In the genomic region with DNA sequence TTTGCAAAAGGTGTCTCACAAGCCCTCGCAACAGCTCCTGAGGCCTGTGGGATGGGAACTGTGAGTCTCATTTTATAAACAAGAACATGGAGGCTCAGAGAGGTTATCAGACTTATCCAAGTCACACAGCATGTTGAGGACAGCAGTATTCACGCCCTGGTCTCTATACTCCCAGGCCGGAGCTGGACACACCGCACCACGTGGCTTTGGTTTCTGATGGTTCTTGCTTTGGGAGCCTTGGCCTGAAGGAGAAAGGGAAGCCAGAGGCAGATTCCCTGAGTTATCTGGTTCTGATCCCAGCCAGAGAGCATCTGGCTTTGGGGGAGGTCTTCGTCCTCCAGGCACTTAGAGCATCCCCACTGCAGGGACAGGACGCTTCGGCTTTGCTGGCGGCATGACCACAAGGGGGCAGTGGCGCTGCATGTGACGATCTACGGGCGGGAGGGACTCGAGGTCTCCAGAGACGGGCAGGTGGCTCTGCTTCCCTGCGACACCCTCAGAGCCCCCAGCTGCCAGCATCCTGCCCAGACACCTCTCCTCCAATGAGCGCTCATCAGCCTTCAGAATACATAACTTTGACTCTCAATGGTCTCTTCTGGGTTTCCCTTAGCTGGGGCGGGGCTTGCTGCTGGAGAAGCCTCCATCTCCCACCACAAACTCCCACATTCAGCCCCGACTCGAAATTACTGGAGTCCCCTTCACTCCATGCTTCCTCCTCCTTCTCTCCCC, we compare ENCODE assay signal across 1 cellular context.
TF ChIP-seq lines count a peak whose summit lies in the region.

No MANE protein-coding gene starts in this region.

TF ChIP-seq in K562, 482 proteins besides CTCF, POLR2A, EP300 and RAD21 (continued from another document and continues in another):
- TF ChIP-seq KDM1A (IDR thresholded peaks at IDR 0.05): no peak
- no peak for TF ChIP-seq PHF21A (IDR thresholded peaks at IDR 0.05; ENCODE audit: borderline replicate concordance, low read depth)
- TF ChIP-seq, protein P1, sequence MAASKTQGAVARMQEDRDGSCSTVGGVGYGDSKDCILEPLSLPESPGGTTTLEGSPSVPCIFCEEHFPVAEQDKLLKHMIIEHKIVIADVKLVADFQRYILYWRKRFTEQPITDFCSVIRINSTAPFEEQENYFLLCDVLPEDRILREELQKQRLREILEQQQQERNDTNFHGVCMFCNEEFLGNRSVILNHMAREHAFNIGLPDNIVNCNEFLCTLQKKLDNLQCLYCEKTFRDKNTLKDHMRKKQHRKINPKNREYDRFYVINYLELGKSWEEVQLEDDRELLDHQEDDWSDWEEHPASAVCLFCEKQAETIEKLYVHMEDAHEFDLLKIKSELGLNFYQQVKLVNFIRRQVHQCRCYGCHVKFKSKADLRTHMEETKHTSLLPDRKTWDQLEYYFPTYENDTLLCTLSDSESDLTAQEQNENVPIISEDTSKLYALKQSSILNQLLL (CRISPR knock-in tag; IDR thresholded peaks at IDR 0.05; ENCODE audit: borderline replicate concordance): no peak
- no peak for TF ChIP-seq CBFA2T3 (IDR thresholded peaks at IDR 0.05)
- TF ChIP-seq ZNF717 (CRISPR knock-in tag; IDR thresholded peaks at IDR 0.05): no peak
- no peak for TF ChIP-seq GTF2A2 (tag; IDR thresholded peaks at IDR 0.05)
- TF ChIP-seq ZNF41 (CRISPR knock-in tag; conservative IDR thresholded peaks at IDR 0.05): no peak
- TF ChIP-seq ZNF253 (CRISPR knock-in tag; conservative IDR thresholded peaks at IDR 0.05): no peak
- no peak for TF ChIP-seq TAL1 (IDR thresholded peaks at IDR 0.05)
- peak; percentile 73; the same call in 1 of the 2 replicates for TF ChIP-seq XRCC5 (IDR thresholded peaks at IDR 0.05; ENCODE audit: low read depth, low read length)
- TF ChIP-seq TCF3 (CRISPR knock-in tag; IDR thresholded peaks at IDR 0.05): no peak
- no peak for TF ChIP-seq NCOA1 (IDR thresholded peaks at IDR 0.05; ENCODE audit: low read depth)
- TF ChIP-seq LCOR (CRISPR knock-in tag; IDR thresholded peaks at IDR 0.05): no peak
- TF ChIP-seq, protein P2, sequence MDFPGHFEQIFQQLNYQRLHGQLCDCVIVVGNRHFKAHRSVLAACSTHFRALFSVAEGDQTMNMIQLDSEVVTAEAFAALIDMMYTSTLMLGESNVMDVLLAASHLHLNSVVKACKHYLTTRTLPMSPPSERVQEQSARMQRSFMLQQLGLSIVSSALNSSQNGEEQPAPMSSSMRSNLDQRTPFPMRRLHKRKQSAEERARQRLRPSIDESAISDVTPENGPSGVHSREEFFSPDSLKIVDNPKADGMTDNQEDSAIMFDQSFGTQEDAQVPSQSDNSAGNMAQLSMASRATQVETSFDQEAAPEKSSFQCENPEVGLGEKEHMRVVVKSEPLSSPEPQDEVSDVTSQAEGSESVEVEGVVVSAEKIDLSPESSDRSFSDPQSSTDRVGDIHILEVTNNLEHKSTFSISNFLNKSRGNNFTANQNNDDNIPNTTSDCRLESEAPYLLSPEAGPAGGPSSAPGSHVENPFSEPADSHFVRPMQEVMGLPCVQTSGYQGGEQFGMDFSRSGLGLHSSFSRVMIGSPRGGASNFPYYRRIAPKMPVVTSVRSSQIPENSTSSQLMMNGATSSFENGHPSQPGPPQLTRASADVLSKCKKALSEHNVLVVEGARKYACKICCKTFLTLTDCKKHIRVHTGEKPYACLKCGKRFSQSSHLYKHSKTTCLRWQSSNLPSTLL (IDR thresholded peaks at IDR 0.05): no peak
- no peak for TF ChIP-seq ARHGAP35 (IDR thresholded peaks at IDR 0.05; ENCODE audit: partially characterized antibody)
- no peak for TF ChIP-seq MEF2A (IDR thresholded peaks at IDR 0.05; ENCODE audit: control insufficient read depth, low read depth, low read length)
- no peak for TF ChIP-seq ASH1L (IDR thresholded peaks at IDR 0.05; ENCODE audit: borderline replicate concordance, low read depth, partially characterized antibody)
- no peak for TF ChIP-seq SETDB1 (IDR thresholded peaks at IDR 0.05; ENCODE audit: low read length)
- no peak for TF ChIP-seq STAT5B (CRISPR knock-in tag; IDR thresholded peaks at IDR 0.05)
- TF ChIP-seq ZNF217 (CRISPR knock-in tag; IDR thresholded peaks at IDR 0.05): no peak
- no peak for TF ChIP-seq HNRNPL (IDR thresholded peaks at IDR 0.05; ENCODE audit: low read depth, low read length)
- TF ChIP-seq TOE1 (IDR thresholded peaks at IDR 0.05; ENCODE audit: borderline replicate concordance): peak; percentile 67; the same call in 1 of the 2 replicates
- no peak for TF ChIP-seq TOE1 (CRISPR knock-in tag; IDR thresholded peaks at IDR 0.05; ENCODE audit: borderline replicate concordance, low read depth)
- TF ChIP-seq, protein P3, sequence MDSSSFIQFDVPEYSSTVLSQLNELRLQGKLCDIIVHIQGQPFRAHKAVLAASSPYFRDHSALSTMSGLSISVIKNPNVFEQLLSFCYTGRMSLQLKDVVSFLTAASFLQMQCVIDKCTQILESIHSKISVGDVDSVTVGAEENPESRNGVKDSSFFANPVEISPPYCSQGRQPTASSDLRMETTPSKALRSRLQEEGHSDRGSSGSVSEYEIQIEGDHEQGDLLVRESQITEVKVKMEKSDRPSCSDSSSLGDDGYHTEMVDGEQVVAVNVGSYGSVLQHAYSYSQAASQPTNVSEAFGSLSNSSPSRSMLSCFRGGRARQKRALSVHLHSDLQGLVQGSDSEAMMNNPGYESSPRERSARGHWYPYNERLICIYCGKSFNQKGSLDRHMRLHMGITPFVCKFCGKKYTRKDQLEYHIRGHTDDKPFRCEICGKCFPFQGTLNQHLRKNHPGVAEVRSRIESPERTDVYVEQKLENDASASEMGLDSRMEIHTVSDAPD (CRISPR knock-in tag; IDR thresholded peaks at IDR 0.05): no peak
- TF ChIP-seq, protein P4, sequence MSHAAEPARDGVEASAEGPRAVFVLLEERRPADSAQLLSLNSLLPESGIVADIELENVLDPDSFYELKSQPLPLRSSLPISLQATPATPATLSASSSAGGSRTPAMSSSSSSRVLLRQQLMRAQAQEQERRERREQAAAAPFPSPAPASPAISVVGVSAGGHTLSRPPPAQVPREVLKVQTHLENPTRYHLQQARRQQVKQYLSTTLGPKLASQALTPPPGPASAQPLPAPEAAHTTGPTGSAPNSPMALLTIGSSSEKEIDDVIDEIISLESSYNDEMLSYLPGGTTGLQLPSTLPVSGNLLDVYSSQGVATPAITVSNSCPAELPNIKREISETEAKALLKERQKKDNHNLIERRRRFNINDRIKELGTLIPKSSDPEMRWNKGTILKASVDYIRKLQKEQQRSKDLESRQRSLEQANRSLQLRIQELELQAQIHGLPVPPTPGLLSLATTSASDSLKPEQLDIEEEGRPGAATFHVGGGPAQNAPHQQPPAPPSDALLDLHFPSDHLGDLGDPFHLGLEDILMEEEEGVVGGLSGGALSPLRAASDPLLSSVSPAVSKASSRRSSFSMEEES (CRISPR knock-in tag; IDR thresholded peaks at IDR 0.05): peak; percentile 71
- TF ChIP-seq SIRT6 (IDR thresholded peaks at IDR 0.05; ENCODE audit: low read depth, low read length): no peak
- TF ChIP-seq ZNF184 (CRISPR knock-in tag; IDR thresholded peaks at IDR 0.05): no peak
- no peak for TF ChIP-seq HNRNPLL (IDR thresholded peaks at IDR 0.05; ENCODE audit: low read depth, low read length, poor library complexity, severe bottlenecking)
- TF ChIP-seq, protein P5, sequence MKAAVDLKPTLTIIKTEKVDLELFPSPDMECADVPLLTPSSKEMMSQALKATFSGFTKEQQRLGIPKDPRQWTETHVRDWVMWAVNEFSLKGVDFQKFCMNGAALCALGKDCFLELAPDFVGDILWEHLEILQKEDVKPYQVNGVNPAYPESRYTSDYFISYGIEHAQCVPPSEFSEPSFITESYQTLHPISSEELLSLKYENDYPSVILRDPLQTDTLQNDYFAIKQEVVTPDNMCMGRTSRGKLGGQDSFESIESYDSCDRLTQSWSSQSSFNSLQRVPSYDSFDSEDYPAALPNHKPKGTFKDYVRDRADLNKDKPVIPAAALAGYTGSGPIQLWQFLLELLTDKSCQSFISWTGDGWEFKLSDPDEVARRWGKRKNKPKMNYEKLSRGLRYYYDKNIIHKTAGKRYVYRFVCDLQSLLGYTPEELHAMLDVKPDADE (conservative IDR thresholded peaks at IDR 0.05; ENCODE audit: control insufficient read depth, low read depth, low read length): peak; percentile 10; the same call in 1 of the 2 replicates
- TF ChIP-seq EHMT2 (IDR thresholded peaks at IDR 0.05): no peak
- TF ChIP-seq DACH1 (IDR thresholded peaks at IDR 0.05; ENCODE audit: partially characterized antibody): no peak
- TF ChIP-seq JUND (IDR thresholded peaks at IDR 0.05; ENCODE audit: borderline replicate concordance, low read depth, low read length): no peak
- TF ChIP-seq JUND (tag; IDR thresholded peaks at IDR 0.05; ENCODE audit: borderline replicate concordance, low read depth, low read length): peak; percentile 25; the same call in 1 of the 3 replicates
- peak; percentile 100 for TF ChIP-seq SMC3 (conservative IDR thresholded peaks at IDR 0.05; ENCODE audit: insufficient read depth, low read depth, low read length)
- TF ChIP-seq CHCHD3 (CRISPR knock-in tag; IDR thresholded peaks at IDR 0.05): no peak
- TF ChIP-seq PHF20 (IDR thresholded peaks at IDR 0.05; ENCODE audit: partially characterized antibody): no peak
- TF ChIP-seq, protein P6, sequence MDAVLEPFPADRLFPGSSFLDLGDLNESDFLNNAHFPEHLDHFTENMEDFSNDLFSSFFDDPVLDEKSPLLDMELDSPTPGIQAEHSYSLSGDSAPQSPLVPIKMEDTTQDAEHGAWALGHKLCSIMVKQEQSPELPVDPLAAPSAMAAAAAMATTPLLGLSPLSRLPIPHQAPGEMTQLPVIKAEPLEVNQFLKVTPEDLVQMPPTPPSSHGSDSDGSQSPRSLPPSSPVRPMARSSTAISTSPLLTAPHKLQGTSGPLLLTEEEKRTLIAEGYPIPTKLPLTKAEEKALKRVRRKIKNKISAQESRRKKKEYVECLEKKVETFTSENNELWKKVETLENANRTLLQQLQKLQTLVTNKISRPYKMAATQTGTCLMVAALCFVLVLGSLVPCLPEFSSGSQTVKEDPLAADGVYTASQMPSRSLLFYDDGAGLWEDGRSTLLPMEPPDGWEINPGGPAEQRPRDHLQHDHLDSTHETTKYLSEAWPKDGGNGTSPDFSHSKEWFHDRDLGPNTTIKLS (IDR thresholded peaks at IDR 0.05; ENCODE audit: borderline replicate concordance, low read depth): no peak
- TF ChIP-seq CBX2 (IDR thresholded peaks at IDR 0.05; ENCODE audit: insufficient read depth, low read length, poor library complexity, severe bottlenecking): no peak
- 0 out of 2 replicates have a peak, but pooled peaks have one; percentile 18 for TF ChIP-seq ZBTB1 (CRISPR knock-in tag; IDR thresholded peaks at IDR 0.05; ENCODE audit: borderline replicate concordance, low read depth)
- TF ChIP-seq ZNF696 (CRISPR knock-in tag; conservative IDR thresholded peaks at IDR 0.05): no peak
- TF ChIP-seq NCOA4 (IDR thresholded peaks at IDR 0.05; ENCODE audit: partially characterized antibody): no peak
- 0 out of 2 replicates have a peak, but pooled peaks have one; percentile 27 for TF ChIP-seq HDGF (IDR thresholded peaks at IDR 0.05)
- no peak for TF ChIP-seq HNRNPK (IDR thresholded peaks at IDR 0.05; ENCODE audit: low read depth, low read length, poor library complexity, severe bottlenecking)
- no peak for TF ChIP-seq MAFK (IDR thresholded peaks at IDR 0.05; ENCODE audit: low read length)
- no peak for TF ChIP-seq PHTF2 (CRISPR knock-in tag; IDR thresholded peaks at IDR 0.05)
- no peak for TF ChIP-seq ZNF436 (CRISPR knock-in tag; IDR thresholded peaks at IDR 0.05)
- no peak for TF ChIP-seq HDAC3 (IDR thresholded peaks at IDR 0.05; ENCODE audit: borderline replicate concordance, partially characterized antibody)
- TF ChIP-seq MED1 (CRISPR knock-in tag; IDR thresholded peaks at IDR 0.05; ENCODE audit: borderline replicate concordance): no peak
- TF ChIP-seq PYGO2 (tag; IDR thresholded peaks at IDR 0.05): no peak
- no peak for TF ChIP-seq WHSC1 (IDR thresholded peaks at IDR 0.05; ENCODE audit: low read length)
- no peak for TF ChIP-seq PPARD (CRISPR knock-in tag; IDR thresholded peaks at IDR 0.05)
- TF ChIP-seq SRF (CRISPR knock-in tag; IDR thresholded peaks at IDR 0.05): no peak
- no peak for TF ChIP-seq NFRKB (IDR thresholded peaks at IDR 0.05; ENCODE audit: low read depth)
- no peak for TF ChIP-seq GABPB1 (CRISPR knock-in tag; IDR thresholded peaks at IDR 0.05)
- TF ChIP-seq BRCA1 (IDR thresholded peaks at IDR 0.05): no peak
- TF ChIP-seq BRCA1 (CRISPR knock-in tag; IDR thresholded peaks at IDR 0.05): no peak
- no peak for TF ChIP-seq GATA2 (CRISPR knock-in tag; IDR thresholded peaks at IDR 0.05)
- TF ChIP-seq TRIM28 (IDR thresholded peaks at IDR 0.05): no peak
- TF ChIP-seq, protein P7, sequence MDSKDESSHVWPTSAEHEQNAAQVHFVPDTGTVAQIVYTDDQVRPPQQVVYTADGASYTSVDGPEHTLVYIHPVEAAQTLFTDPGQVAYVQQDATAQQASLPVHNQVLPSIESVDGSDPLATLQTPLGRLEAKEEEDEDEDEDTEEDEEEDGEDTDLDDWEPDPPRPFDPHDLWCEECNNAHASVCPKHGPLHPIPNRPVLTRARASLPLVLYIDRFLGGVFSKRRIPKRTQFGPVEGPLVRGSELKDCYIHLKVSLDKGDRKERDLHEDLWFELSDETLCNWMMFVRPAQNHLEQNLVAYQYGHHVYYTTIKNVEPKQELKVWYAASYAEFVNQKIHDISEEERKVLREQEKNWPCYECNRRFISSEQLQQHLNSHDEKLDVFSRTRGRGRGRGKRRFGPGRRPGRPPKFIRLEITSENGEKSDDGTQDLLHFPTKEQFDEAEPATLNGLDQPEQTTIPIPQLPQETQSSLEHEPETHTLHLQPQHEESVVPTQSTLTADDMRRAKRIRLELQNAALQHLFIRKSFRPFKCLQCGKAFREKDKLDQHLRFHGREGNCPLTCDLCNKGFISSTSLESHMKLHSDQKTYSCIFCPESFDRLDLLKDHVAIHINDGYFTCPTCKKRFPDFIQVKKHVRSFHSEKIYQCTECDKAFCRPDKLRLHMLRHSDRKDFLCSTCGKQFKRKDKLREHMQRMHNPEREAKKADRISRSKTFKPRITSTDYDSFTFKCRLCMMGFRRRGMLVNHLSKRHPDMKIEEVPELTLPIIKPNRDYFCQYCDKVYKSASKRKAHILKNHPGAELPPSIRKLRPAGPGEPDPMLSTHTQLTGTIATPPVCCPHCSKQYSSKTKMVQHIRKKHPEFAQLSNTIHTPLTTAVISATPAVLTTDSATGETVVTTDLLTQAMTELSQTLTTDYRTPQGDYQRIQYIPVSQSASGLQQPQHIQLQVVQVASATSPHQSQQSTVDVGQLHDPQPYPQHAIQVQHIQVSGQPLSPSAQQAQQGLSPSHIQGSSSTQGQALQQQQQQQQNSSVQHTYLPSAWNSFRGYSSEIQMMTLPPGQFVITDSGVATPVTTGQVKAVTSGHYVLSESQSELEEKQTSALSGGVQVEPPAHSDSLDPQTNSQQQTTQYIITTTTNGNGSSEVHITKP (IDR thresholded peaks at IDR 0.05; ENCODE audit: partially characterized antibody): no peak
